In the genomic region with DNA sequence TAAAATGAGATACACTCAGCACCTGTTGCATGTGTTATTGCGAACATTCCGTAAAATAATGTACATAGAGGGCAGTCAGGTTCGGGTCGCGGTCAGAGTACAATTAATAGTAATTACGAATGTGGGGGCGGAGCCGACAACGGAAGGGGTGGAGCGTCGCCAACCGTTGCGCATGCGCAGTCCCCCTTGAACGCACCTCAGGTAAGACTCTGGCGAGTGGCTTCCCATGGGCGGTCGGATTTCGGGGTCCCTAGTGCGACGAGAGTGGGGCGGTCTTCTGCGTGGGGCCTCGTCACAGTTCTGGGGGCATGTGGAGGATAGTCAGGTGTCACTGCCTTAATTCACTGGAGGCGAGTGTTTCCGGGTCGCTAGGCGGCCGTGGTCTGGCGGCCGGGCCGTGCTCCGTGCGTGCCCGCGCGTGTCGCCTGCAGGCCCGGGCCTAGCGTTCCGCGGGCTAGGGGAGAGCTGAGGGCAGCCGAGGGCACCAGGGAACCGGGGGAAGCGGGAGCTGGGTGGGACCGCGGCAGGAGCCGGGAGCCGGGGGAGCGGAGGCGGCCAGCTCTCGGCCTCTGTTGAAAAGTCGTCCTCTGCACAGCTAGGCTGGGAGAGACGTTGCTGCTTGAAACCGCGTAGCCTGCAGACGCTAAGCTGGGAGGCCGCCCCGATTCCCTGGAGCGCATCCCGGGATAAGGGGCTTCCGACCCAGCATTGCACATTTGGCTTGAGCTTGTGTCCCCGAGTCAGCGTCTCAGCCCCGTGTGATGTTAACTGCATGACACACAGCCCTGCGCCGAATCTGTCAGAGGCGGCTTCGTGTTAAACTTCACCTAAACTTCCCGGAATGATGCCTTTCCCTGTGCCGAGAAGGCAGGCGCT, we compare ENCODE assay signal across 1 cellular context.
TF ChIP-seq lines count a peak whose summit lies in the region.

A gene (plus strand): TSS at position 177 of the 876 bp plus-strand sequence. CDS start 3,209 bp downstream, outside the sequence.

TF ChIP-seq in GM12878, 131 proteins besides CTCF, POLR2A, EP300 and RAD21 (continued from another document and continues in another):
- TF ChIP-seq, protein P1, sequence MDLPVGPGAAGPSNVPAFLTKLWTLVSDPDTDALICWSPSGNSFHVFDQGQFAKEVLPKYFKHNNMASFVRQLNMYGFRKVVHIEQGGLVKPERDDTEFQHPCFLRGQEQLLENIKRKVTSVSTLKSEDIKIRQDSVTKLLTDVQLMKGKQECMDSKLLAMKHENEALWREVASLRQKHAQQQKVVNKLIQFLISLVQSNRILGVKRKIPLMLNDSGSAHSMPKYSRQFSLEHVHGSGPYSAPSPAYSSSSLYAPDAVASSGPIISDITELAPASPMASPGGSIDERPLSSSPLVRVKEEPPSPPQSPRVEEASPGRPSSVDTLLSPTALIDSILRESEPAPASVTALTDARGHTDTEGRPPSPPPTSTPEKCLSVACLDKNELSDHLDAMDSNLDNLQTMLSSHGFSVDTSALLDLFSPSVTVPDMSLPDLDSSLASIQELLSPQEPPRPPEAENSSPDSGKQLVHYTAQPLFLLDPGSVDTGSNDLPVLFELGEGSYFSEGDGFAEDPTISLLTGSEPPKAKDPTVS (IDR thresholded peaks at IDR 0.05; ENCODE audit: low read depth, low read length), result no peak
- TF ChIP-seq, protein P2, sequence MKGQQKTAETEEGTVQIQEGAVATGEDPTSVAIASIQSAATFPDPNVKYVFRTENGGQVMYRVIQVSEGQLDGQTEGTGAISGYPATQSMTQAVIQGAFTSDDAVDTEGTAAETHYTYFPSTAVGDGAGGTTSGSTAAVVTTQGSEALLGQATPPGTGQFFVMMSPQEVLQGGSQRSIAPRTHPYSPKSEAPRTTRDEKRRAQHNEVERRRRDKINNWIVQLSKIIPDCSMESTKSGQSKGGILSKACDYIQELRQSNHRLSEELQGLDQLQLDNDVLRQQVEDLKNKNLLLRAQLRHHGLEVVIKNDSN (IDR thresholded peaks at IDR 0.05; ENCODE audit: borderline replicate concordance, extremely low read length, insufficient read depth, low read depth, low read length), result no peak
- TF ChIP-seq NBN (IDR thresholded peaks at IDR 0.05) (no peak; the same call in 1 of the 2 replicates), WRNIP1 (IDR thresholded peaks at IDR 0.05; ENCODE audit: borderline replicate concordance, low read depth, low read length) (no peak), ZNF384 (IDR thresholded peaks at IDR 0.05; ENCODE audit: borderline replicate concordance, low read depth, low read length) (no peak), ATF7 (IDR thresholded peaks at IDR 0.05; ENCODE audit: low read depth) (peak; percentile 36; the same call in 1 of the 2 replicates), HDAC6 (IDR thresholded peaks at IDR 0.05; ENCODE audit: unreplicated experiment) (no peak), RAD51 (IDR thresholded peaks at IDR 0.05) (no peak), RCOR1 (conservative IDR thresholded peaks at IDR 0.05; ENCODE audit: low read depth, low read length) (no peak), STAT3 (IDR thresholded peaks at IDR 0.05; ENCODE audit: low read depth, low read length) (no peak), SMC3 (IDR thresholded peaks at IDR 0.05; ENCODE audit: borderline replicate concordance, low read length) (no peak), SMARCA5 (IDR thresholded peaks at IDR 0.05) (0 out of 2 replicates have a peak, but pooled peaks have one; percentile 58), CHD4 (IDR thresholded peaks at IDR 0.05) (no peak), TCF7 (IDR thresholded peaks at IDR 0.05; ENCODE audit: borderline replicate concordance) (no peak), SIN3A (IDR thresholded peaks at IDR 0.05; ENCODE audit: low read depth, low read length) (no peak), ASH2L (IDR thresholded peaks at IDR 0.05; ENCODE audit: borderline replicate concordance, low read depth) (no peak), POLR2AphosphoS2 (IDR thresholded peaks at IDR 0.05; ENCODE audit: low read depth, low read length) (peak; percentile 71; the same call in 1 of the 2 replicates), POLR2AphosphoS5 (IDR thresholded peaks at IDR 0.05; ENCODE audit: low read length) (peak; percentile 81), KDM1A (IDR thresholded peaks at IDR 0.05; ENCODE audit: borderline replicate concordance) (no peak)
- TF ChIP-seq, protein P3, sequence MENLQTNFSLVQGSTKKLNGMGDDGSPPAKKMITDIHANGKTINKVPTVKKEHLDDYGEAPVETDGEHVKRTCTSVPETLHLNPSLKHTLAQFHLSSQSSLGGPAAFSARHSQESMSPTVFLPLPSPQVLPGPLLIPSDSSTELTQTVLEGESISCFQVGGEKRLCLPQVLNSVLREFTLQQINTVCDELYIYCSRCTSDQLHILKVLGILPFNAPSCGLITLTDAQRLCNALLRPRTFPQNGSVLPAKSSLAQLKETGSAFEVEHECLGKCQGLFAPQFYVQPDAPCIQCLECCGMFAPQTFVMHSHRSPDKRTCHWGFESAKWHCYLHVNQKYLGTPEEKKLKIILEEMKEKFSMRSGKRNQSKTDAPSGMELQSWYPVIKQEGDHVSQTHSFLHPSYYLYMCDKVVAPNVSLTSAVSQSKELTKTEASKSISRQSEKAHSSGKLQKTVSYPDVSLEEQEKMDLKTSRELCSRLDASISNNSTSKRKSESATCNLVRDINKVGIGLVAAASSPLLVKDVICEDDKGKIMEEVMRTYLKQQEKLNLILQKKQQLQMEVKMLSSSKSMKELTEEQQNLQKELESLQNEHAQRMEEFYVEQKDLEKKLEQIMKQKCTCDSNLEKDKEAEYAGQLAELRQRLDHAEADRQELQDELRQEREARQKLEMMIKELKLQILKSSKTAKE (IDR thresholded peaks at IDR 0.05; ENCODE audit: low read depth, poor library complexity, severe bottlenecking), result no peak
- TF ChIP-seq, protein P4, sequence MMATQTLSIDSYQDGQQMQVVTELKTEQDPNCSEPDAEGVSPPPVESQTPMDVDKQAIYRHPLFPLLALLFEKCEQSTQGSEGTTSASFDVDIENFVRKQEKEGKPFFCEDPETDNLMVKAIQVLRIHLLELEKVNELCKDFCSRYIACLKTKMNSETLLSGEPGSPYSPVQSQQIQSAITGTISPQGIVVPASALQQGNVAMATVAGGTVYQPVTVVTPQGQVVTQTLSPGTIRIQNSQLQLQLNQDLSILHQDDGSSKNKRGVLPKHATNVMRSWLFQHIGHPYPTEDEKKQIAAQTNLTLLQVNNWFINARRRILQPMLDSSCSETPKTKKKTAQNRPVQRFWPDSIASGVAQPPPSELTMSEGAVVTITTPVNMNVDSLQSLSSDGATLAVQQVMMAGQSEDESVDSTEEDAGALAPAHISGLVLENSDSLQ (IDR thresholded peaks at IDR 0.05), result 0 out of 2 replicates have a peak, but pooled peaks have one; percentile 9
- TF ChIP-seq, protein P5, sequence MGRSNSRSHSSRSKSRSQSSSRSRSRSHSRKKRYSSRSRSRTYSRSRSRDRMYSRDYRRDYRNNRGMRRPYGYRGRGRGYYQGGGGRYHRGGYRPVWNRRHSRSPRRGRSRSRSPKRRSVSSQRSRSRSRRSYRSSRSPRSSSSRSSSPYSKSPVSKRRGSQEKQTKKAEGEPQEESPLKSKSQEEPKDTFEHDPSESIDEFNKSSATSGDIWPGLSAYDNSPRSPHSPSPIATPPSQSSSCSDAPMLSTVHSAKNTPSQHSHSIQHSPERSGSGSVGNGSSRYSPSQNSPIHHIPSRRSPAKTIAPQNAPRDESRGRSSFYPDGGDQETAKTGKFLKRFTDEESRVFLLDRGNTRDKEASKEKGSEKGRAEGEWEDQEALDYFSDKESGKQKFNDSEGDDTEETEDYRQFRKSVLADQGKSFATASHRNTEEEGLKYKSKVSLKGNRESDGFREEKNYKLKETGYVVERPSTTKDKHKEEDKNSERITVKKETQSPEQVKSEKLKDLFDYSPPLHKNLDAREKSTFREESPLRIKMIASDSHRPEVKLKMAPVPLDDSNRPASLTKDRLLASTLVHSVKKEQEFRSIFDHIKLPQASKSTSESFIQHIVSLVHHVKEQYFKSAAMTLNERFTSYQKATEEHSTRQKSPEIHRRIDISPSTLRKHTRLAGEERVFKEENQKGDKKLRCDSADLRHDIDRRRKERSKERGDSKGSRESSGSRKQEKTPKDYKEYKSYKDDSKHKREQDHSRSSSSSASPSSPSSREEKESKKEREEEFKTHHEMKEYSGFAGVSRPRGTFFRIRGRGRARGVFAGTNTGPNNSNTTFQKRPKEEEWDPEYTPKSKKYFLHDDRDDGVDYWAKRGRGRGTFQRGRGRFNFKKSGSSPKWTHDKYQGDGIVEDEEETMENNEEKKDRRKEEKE (IDR thresholded peaks at IDR 0.05), result no peak
- TF ChIP-seq, protein P6, sequence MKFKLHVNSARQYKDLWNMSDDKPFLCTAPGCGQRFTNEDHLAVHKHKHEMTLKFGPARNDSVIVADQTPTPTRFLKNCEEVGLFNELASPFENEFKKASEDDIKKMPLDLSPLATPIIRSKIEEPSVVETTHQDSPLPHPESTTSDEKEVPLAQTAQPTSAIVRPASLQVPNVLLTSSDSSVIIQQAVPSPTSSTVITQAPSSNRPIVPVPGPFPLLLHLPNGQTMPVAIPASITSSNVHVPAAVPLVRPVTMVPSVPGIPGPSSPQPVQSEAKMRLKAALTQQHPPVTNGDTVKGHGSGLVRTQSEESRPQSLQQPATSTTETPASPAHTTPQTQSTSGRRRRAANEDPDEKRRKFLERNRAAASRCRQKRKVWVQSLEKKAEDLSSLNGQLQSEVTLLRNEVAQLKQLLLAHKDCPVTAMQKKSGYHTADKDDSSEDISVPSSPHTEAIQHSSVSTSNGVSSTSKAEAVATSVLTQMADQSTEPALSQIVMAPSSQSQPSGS (IDR thresholded peaks at IDR 0.05; ENCODE audit: low read length), result no peak
- TF ChIP-seq, protein P7, sequence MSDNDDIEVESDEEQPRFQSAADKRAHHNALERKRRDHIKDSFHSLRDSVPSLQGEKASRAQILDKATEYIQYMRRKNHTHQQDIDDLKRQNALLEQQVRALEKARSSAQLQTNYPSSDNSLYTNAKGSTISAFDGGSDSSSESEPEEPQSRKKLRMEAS (IDR thresholded peaks at IDR 0.05; ENCODE audit: low read depth, low read length), result peak; percentile 70
- TF ChIP-seq, protein P8, sequence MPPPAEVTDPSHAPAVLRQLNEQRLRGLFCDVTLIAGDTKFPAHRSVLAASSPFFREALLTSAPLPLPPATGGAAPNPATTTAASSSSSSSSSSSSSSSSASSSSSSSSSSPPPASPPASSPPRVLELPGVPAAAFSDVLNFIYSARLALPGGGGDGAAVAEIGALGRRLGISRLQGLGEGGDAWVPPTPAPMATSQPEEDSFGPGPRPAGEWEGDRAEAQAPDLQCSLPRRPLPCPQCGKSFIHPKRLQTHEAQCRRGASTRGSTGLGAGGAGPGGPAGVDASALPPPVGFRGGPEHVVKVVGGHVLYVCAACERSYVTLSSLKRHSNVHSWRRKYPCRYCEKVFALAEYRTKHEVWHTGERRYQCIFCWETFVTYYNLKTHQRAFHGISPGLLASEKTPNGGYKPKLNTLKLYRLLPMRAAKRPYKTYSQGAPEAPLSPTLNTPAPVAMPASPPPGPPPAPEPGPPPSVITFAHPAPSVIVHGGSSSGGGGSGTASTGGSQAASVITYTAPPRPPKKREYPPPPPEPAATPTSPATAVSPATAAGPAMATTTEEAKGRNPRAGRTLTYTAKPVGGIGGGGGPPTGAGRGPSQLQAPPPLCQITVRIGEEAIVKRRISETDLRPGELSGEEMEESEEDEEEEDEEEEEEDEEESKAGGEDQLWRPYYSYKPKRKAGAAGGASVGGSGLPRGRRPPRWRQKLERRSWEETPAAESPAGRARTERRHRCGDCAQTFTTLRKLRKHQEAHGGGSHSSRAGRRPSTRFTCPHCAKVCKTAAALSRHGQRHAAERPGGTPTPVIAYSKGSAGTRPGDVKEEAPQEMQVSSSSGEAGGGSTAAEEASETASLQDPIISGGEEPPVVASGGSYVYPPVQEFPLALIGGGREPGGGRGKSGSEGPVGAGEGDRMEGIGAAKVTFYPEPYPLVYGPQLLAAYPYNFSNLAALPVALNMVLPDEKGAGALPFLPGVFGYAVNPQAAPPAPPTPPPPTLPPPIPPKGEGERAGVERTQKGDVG (CRISPR knock-in tag; IDR thresholded peaks at IDR 0.05), result no peak
- TF ChIP-seq, protein P9, sequence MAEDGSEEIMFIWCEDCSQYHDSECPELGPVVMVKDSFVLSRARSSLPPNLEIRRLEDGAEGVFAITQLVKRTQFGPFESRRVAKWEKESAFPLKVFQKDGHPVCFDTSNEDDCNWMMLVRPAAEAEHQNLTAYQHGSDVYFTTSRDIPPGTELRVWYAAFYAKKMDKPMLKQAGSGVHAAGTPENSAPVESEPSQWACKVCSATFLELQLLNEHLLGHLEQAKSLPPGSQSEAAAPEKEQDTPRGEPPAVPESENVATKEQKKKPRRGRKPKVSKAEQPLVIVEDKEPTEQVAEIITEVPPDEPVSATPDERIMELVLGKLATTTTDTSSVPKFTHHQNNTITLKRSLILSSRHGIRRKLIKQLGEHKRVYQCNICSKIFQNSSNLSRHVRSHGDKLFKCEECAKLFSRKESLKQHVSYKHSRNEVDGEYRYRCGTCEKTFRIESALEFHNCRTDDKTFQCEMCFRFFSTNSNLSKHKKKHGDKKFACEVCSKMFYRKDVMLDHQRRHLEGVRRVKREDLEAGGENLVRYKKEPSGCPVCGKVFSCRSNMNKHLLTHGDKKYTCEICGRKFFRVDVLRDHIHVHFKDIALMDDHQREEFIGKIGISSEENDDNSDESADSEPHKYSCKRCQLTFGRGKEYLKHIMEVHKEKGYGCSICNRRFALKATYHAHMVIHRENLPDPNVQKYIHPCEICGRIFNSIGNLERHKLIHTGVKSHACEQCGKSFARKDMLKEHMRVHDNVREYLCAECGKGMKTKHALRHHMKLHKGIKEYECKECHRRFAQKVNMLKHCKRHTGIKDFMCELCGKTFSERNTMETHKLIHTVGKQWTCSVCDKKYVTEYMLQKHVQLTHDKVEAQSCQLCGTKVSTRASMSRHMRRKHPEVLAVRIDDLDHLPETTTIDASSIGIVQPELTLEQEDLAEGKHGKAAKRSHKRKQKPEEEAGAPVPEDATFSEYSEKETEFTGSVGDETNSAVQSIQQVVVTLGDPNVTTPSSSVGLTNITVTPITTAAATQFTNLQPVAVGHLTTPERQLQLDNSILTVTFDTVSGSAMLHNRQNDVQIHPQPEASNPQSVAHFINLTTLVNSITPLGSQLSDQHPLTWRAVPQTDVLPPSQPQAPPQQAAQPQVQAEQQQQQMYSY (CRISPR knock-in tag; IDR thresholded peaks at IDR 0.05), result no peak
- TF ChIP-seq, protein P10, sequence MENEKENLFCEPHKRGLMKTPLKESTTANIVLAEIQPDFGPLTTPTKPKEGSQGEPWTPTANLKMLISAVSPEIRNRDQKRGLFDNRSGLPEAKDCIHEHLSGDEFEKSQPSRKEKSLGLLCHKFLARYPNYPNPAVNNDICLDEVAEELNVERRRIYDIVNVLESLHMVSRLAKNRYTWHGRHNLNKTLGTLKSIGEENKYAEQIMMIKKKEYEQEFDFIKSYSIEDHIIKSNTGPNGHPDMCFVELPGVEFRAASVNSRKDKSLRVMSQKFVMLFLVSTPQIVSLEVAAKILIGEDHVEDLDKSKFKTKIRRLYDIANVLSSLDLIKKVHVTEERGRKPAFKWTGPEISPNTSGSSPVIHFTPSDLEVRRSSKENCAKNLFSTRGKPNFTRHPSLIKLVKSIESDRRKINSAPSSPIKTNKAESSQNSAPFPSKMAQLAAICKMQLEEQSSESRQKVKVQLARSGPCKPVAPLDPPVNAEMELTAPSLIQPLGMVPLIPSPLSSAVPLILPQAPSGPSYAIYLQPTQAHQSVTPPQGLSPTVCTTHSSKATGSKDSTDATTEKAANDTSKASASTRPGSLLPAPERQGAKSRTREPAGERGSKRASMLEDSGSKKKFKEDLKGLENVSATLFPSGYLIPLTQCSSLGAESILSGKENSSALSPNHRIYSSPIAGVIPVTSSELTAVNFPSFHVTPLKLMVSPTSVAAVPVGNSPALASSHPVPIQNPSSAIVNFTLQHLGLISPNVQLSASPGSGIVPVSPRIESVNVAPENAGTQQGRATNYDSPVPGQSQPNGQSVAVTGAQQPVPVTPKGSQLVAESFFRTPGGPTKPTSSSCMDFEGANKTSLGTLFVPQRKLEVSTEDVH (IDR thresholded peaks at IDR 0.05; ENCODE audit: low read depth, partially characterized antibody), result no peak
